In genomic region chr1:193104906-193105820, GRCh38 we compare ENCODE assay signal across 1 cellular context.
A peak's percentile ranks its signal among the peaks of the same experiment; 100 is the strongest.
TF ChIP-seq lines count a peak whose summit lies in the region.

Gene GLRX2 (minus strand): TSS chr1:193105414. CDS start chr1:193105382, 32 bp downstream.

TF ChIP-seq in K562, 482 proteins besides CTCF, POLR2A, EP300 and RAD21 (continued from another document and continues in another):
- TF ChIP-seq ZNF740 (CRISPR knock-in tag; IDR thresholded peaks at IDR 0.05), result 0 out of 2 replicates have a peak, but pooled peaks have one; percentile 9
- no peak for TF ChIP-seq ZNF740 (tag; IDR thresholded peaks at IDR 0.05)
- TF ChIP-seq SMARCE1 (IDR thresholded peaks at IDR 0.05), result peak; percentile 67
- no peak for TF ChIP-seq MCM7 (IDR thresholded peaks at IDR 0.05)
- no peak for TF ChIP-seq HOMEZ (CRISPR knock-in tag; IDR thresholded peaks at IDR 0.05)
- peak; percentile 3; the same call in 1 of the 2 replicates for TF ChIP-seq ZNF431 (CRISPR knock-in tag; IDR thresholded peaks at IDR 0.05)
- no peak for TF ChIP-seq SLC30A9 (CRISPR knock-in tag; IDR thresholded peaks at IDR 0.05)
- no peak for TF ChIP-seq RBM15 (IDR thresholded peaks at IDR 0.05; ENCODE audit: insufficient read depth, low read length)
- no peak for TF ChIP-seq ZNF133 (CRISPR knock-in tag; IDR thresholded peaks at IDR 0.05)
- no peak for TF ChIP-seq OTX1 (CRISPR knock-in tag; IDR thresholded peaks at IDR 0.05)
- TF ChIP-seq DDX20 (tag; IDR thresholded peaks at IDR 0.05; ENCODE audit: low read depth), result 0 out of 2 replicates have a peak, but pooled peaks have one; percentile 34
- peak; percentile 90 to 97; a peak in 3 of 4 replicates for TF ChIP-seq UBTF (IDR thresholded peaks at IDR 0.05; ENCODE audit: borderline replicate concordance in 1 of 2, low read depth in 2 of 2, low read length in 2 of 2)
- TF ChIP-seq ERF (CRISPR knock-in tag; IDR thresholded peaks at IDR 0.05), result 0 out of 2 replicates have a peak, but pooled peaks have one; percentile 63
- no peak for TF ChIP-seq KAT8 (IDR thresholded peaks at IDR 0.05; ENCODE audit: low read depth)
- no peak for TF ChIP-seq RBM17 (IDR thresholded peaks at IDR 0.05; ENCODE audit: borderline replicate concordance, low read depth, low read length)
- TF ChIP-seq RBM22 (IDR thresholded peaks at IDR 0.05; ENCODE audit: low read depth, low read length, poor library complexity, severe bottlenecking), result no peak
- TF ChIP-seq KLF16 (IDR thresholded peaks at IDR 0.05), result no peak
- TF ChIP-seq ZHX1 (conservative IDR thresholded peaks at IDR 0.05; ENCODE audit: low read length), result no peak
- TF ChIP-seq ELF4 (CRISPR knock-in tag; IDR thresholded peaks at IDR 0.05), result no peak
- no peak for TF ChIP-seq GTF2B (IDR thresholded peaks at IDR 0.05; ENCODE audit: extremely low read depth, insufficient read length)
- no peak for TF ChIP-seq ZKSCAN8 (CRISPR knock-in tag; IDR thresholded peaks at IDR 0.05)
- TF ChIP-seq MNT (conservative IDR thresholded peaks at IDR 0.05), result peak; percentile 82 to 92
- no peak for TF ChIP-seq ILK (tag; IDR thresholded peaks at IDR 0.05; ENCODE audit: borderline replicate concordance, low read depth)
- no peak for TF ChIP-seq CEBPB (tag; IDR thresholded peaks at IDR 0.05)
- no peak for TF ChIP-seq ZNF134 (CRISPR knock-in tag; conservative IDR thresholded peaks at IDR 0.05)
- no peak for TF ChIP-seq ASH1L (IDR thresholded peaks at IDR 0.05; ENCODE audit: borderline replicate concordance, low read depth, partially characterized antibody)
- 0 out of 2 replicates have a peak, but pooled peaks have one; percentile 39 for TF ChIP-seq ZNF583 (CRISPR knock-in tag; IDR thresholded peaks at IDR 0.05)
- TF ChIP-seq MBD2 (IDR thresholded peaks at IDR 0.05; ENCODE audit: borderline replicate concordance, low read depth), result peak; percentile 31
- TF ChIP-seq ZBED1 (IDR thresholded peaks at IDR 0.05), result no peak
- 0 out of 2 replicates have a peak, but pooled peaks have one; percentile 83 for TF ChIP-seq LCOR (CRISPR knock-in tag; IDR thresholded peaks at IDR 0.05)
- TF ChIP-seq ZNF212 (CRISPR knock-in tag; IDR thresholded peaks at IDR 0.05), result no peak
- TF ChIP-seq MCM5 (IDR thresholded peaks at IDR 0.05; ENCODE audit: low read depth), result no peak
- TF ChIP-seq HDAC8 (tag; IDR thresholded peaks at IDR 0.05), result no peak
- no peak for TF ChIP-seq ZNF280A (IDR thresholded peaks at IDR 0.05; ENCODE audit: low read depth, partially characterized antibody)
- no peak for TF ChIP-seq BDP1 (IDR thresholded peaks at IDR 0.05; ENCODE audit: insufficient read depth, insufficient read length)
- TF ChIP-seq SOX6 (IDR thresholded peaks at IDR 0.05), result peak; percentile 58; the same call in 1 of the 2 replicates
- no peak for TF ChIP-seq ZNF175 (CRISPR knock-in tag; IDR thresholded peaks at IDR 0.05; ENCODE audit: low read depth)
- no peak for TF ChIP-seq ZBTB49 (CRISPR knock-in tag; IDR thresholded peaks at IDR 0.05; ENCODE audit: borderline replicate concordance)
- TF ChIP-seq NR3C1 (CRISPR knock-in tag; IDR thresholded peaks at IDR 0.05), result 0 out of 2 replicates have a peak, but pooled peaks have one; percentile 64
- no peak for TF ChIP-seq LEF1 (IDR thresholded peaks at IDR 0.05)
- no peak for TF ChIP-seq SRF (CRISPR knock-in tag; IDR thresholded peaks at IDR 0.05)
- TF ChIP-seq HNRNPH1 (optimal IDR thresholded peaks at IDR 0.05; ENCODE audit: low read depth, low read length), result no peak
- no peak for TF ChIP-seq MAFK (IDR thresholded peaks at IDR 0.05; ENCODE audit: low read length)
- TF ChIP-seq DIDO1 (tag; IDR thresholded peaks at IDR 0.05; ENCODE audit: low read depth), result no peak
- TF ChIP-seq IRF1 (CRISPR knock-in tag; IDR thresholded peaks at IDR 0.05; ENCODE audit: borderline replicate concordance), result no peak
- peak; percentile 96 for TF ChIP-seq POLR2G (IDR thresholded peaks at IDR 0.05; ENCODE audit: low read depth, low read length)
- peak; percentile 77 for TF ChIP-seq FOXJ2 (tag; IDR thresholded peaks at IDR 0.05)
- no peak for TF ChIP-seq KHSRP (IDR thresholded peaks at IDR 0.05)
- peak; percentile 66 to 90; a peak in 2 of 4 replicates for TF ChIP-seq SIN3A (IDR thresholded peaks at IDR 0.05; ENCODE audit: borderline replicate concordance in 2 of 2, control insufficient read depth in 1 of 2, low read depth in 2 of 2, low read length in 2 of 2)
- TF ChIP-seq POLR2AphosphoS5 (IDR thresholded peaks at IDR 0.05; ENCODE audit: control insufficient read depth, insufficient read depth, low read depth, low read length), result peak; percentile 87
- no peak for TF ChIP-seq CEBPG (CRISPR knock-in tag; IDR thresholded peaks at IDR 0.05)
- TF ChIP-seq CEBPG (tag; conservative IDR thresholded peaks at IDR 0.05 in 1 of 2, IDR thresholded peaks at IDR 0.05 in 1 of 2), result no peak
- 0 out of 2 replicates have a peak, but pooled peaks have one; percentile 12 for TF ChIP-seq ZC3H11A (IDR thresholded peaks at IDR 0.05; ENCODE audit: low read depth, low read length)
- no peak for TF ChIP-seq ZNF217 (CRISPR knock-in tag; IDR thresholded peaks at IDR 0.05)
